1 cellular context compared by ENCODE assay signal in genomic region chr13:111153279-111153976, GRCh38.
TF ChIP-seq lines count a peak whose summit lies in the region.

No MANE protein-coding gene starts in this region.

TF ChIP-seq in WTC11, 78 proteins besides CTCF, POLR2A, EP300 and RAD21 (continued from another document):
- TF ChIP-seq, protein P1, sequence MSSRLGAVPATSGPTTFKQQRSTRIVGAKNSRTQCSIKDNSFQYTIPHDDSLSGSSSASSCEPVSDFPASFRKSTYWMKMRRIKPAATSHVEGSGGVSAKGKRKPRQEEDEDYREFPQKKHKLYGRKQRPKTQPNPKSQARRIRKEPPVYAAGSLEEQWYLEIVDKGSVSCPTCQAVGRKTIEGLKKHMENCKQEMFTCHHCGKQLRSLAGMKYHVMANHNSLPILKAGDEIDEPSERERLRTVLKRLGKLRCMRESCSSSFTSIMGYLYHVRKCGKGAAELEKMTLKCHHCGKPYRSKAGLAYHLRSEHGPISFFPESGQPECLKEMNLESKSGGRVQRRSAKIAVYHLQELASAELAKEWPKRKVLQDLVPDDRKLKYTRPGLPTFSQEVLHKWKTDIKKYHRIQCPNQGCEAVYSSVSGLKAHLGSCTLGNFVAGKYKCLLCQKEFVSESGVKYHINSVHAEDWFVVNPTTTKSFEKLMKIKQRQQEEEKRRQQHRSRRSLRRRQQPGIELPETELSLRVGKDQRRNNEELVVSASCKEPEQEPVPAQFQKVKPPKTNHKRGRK (CRISPR knock-in tag; IDR thresholded peaks at IDR 0.05; ENCODE audit: borderline replicate concordance) = no peak
